25 cellular contexts compared by ENCODE assay signal in genomic region chr18:33558529-33558928, GRCh38. TPM values are rescaled to one million over a fixed set of nuclear protein-coding genes. Genes with fewer than 3 reads are reported as not detected.
"Had no signal": no experiment of that assay in that cellular context is flagged by ENCODE, and none has a peak within 500 bp of the region (broad histone marks: within the 10 kb centered on the region; RNA-seq: fewer than 3 reads in every experiment).

No MANE protein-coding gene starts in this region.

- ATAC-seq: activated CD8-positive, alpha-beta memory T cell treated with anti-CD3 and anti-CD28 coated beads, Interleukin-2, amount 10 ng/mL, durations not matched to agents 7 days and 5 days; activated CD8-positive, alpha-beta T cell treated with anti-CD3 and anti-CD28 coated beads, Interleukin-2, amount 10 ng/mL, durations not matched to agents 7 days and 5 days; activated naive CD8-positive, alpha-beta T cell treated with anti-CD3 and anti-CD28 coated beads, Interleukin-2, amount 50 U/mL, for 24 hours; gastroesophageal sphincter; left lung; right lobe of liver; stimulated activated memory B cell treated with anti-CD40 and anti-IgM and Interleukin-4, amounts not matched to agents 10 μg/mL and 1 μg/mL and 100 μg/mL, for 72 hours; stimulated activated naive CD8-positive, alpha-beta T cell treated with anti-CD3 and anti-CD28 coated beads, Interleukin-15, amount 100 ng/mL, for 72 hours had no signal

- H3K4me3 Mint-ChIP-seq: activated B cell treated with CpG ODN at 0.5 μM for 24 hours; activated CD8-positive, alpha-beta memory T cell treated with anti-CD3 and anti-CD28 coated beads, Interleukin-2, amount 10 ng/mL, durations not matched to agents 7 days and 5 days; activated CD8-positive, alpha-beta T cell treated with anti-CD3 and anti-CD28 coated beads, Interleukin-2, amount 10 ng/mL, durations not matched to agents 7 days and 5 days; activated naive CD4-positive, alpha-beta T cell treated with anti-CD3 and anti-CD28 coated beads, Interleukin-2, amount 50 U/mL, for 24 hours; activated naive CD8-positive, alpha-beta T cell treated with anti-CD3 and anti-CD28 coated beads, Interleukin-2, amount 50 U/mL, for 24 hours; dendritic cell treated with granulocyte-macrophage colony-stimulating factor and Interleukin-4, amounts not matched to agents 40 ng/mL and 50 ng/mL, for 4 days; nephron progenitor cell; stimulated activated memory B cell treated with anti-CD40 and anti-IgM and Interleukin-4, amounts not matched to agents 10 μg/mL and 1 μg/mL and 100 μg/mL, for 72 hours; stimulated activated naive CD8-positive, alpha-beta T cell treated with anti-CD3 and anti-CD28 coated beads, Interleukin-15, amount 100 ng/mL, for 72 hours; T-helper 2 cell treated with Interferon-gamma antibody and Interleukin-4, amounts not matched to agents 5 μg/mL and 100 μg/mL, for 36 hours had no signal

- DNase-seq: activated B cell treated with CpG ODN at 0.5 μM for 24 hours; activated CD8-positive, alpha-beta memory T cell treated with anti-CD3 and anti-CD28 coated beads, Interleukin-2, amount 10 ng/mL, durations not matched to agents 7 days and 5 days; activated CD8-positive, alpha-beta T cell treated with anti-CD3 and anti-CD28 coated beads, Interleukin-2, amount 10 ng/mL, durations not matched to agents 7 days and 5 days; activated naive CD8-positive, alpha-beta T cell treated with anti-CD3 and anti-CD28 coated beads, Interleukin-2, amount 50 U/mL, for 24 hours; activated T-cell treated with anti-CD3 and anti-CD28 coated beads, Interleukin-2, amount 50 U/mL, for 48 hours; amygdala; central memory CD4-positive, alpha-beta T cell; head of caudate nucleus; hippocampal formation; kidney; left lung; nephron progenitor cell; right lobe of liver; stimulated activated CD4-positive, alpha-beta T cell treated with anti-CD3 and anti-CD28 coated beads, Interleukin-4, amount 100 ng/mL, for 24 hours; stimulated activated naive CD8-positive, alpha-beta T cell treated with anti-CD3 and anti-CD28 coated beads, Interleukin-15, amount 100 ng/mL, for 72 hours; substantia nigra; T-helper 1 cell; upper lobe of left lung had no signal

- H3K36me3 Mint-ChIP-seq: activated CD8-positive, alpha-beta memory T cell treated with anti-CD3 and anti-CD28 coated beads, Interleukin-2, amount 10 ng/mL, durations not matched to agents 7 days and 5 days; activated naive CD4-positive, alpha-beta T cell treated with anti-CD3 and anti-CD28 coated beads, Interleukin-2, amount 50 U/mL, for 24 hours; stimulated activated memory B cell treated with anti-CD40 and anti-IgM and Interleukin-4, amounts not matched to agents 10 μg/mL and 1 μg/mL and 100 μg/mL, for 72 hours had no signal

- H3K9me3 Mint-ChIP-seq: activated B cell treated with CpG ODN at 0.5 μM for 24 hours; activated T-helper 2 cell treated with anti-CD3 and anti-CD28 coated beads, Interferon-gamma antibody, Interleukin-2, Interleukin-4, amounts not matched to agents 10 μg/mL and 5 μg/mL and 100 μg/mL, durations not matched to agents 14 hours and 24 hours and 36 hours; dendritic cell treated with granulocyte-macrophage colony-stimulating factor and Interleukin-4, amounts not matched to agents 40 ng/mL and 50 ng/mL, for 4 days; nephron progenitor cell; stimulated activated memory B cell treated with anti-CD40 and anti-IgM and Interleukin-4, amounts not matched to agents 10 μg/mL and 1 μg/mL and 100 μg/mL, for 72 hours; T-helper 2 cell treated with Interferon-gamma antibody and Interleukin-4, amounts not matched to agents 5 μg/mL and 100 μg/mL, for 36 hours had no signal

- H3K27ac Mint-ChIP-seq: activated B cell treated with CpG ODN at 0.5 μM for 24 hours; activated CD8-positive, alpha-beta memory T cell treated with anti-CD3 and anti-CD28 coated beads, Interleukin-2, amount 10 ng/mL, durations not matched to agents 7 days and 5 days; activated CD8-positive, alpha-beta T cell treated with anti-CD3 and anti-CD28 coated beads, Interleukin-2, amount 10 ng/mL, durations not matched to agents 7 days and 5 days; activated naive CD4-positive, alpha-beta T cell treated with anti-CD3 and anti-CD28 coated beads, Interleukin-2, amount 50 U/mL, for 24 hours; activated naive CD8-positive, alpha-beta T cell treated with anti-CD3 and anti-CD28 coated beads, Interleukin-2, amount 50 U/mL, for 24 hours; activated T-helper 2 cell treated with anti-CD3 and anti-CD28 coated beads, Interferon-gamma antibody, Interleukin-2, Interleukin-4, amounts not matched to agents 10 μg/mL and 5 μg/mL and 100 μg/mL, durations not matched to agents 14 hours and 24 hours and 36 hours; dendritic cell treated with granulocyte-macrophage colony-stimulating factor and Interleukin-4, amounts not matched to agents 40 ng/mL and 50 ng/mL, for 4 days; nephron progenitor cell; progenitor cell of endocrine pancreas; stimulated activated memory B cell treated with anti-CD40 and anti-IgM and Interleukin-4, amounts not matched to agents 10 μg/mL and 1 μg/mL and 100 μg/mL, for 72 hours; stimulated activated naive CD8-positive, alpha-beta T cell treated with anti-CD3 and anti-CD28 coated beads, Interleukin-15, amount 100 ng/mL, for 72 hours; T-helper 2 cell treated with Interferon-gamma antibody and Interleukin-4, amounts not matched to agents 5 μg/mL and 100 μg/mL, for 36 hours had no signal

- H3K27me3 Mint-ChIP-seq: activated B cell treated with CpG ODN at 0.5 μM for 24 hours; activated CD8-positive, alpha-beta memory T cell treated with anti-CD3 and anti-CD28 coated beads, Interleukin-2, amount 10 ng/mL, durations not matched to agents 7 days and 5 days; activated naive CD4-positive, alpha-beta T cell treated with anti-CD3 and anti-CD28 coated beads, Interleukin-2, amount 50 U/mL, for 24 hours; activated naive CD8-positive, alpha-beta T cell treated with anti-CD3 and anti-CD28 coated beads, Interleukin-2, amount 50 U/mL, for 24 hours; dendritic cell treated with granulocyte-macrophage colony-stimulating factor and Interleukin-4, amounts not matched to agents 40 ng/mL and 50 ng/mL, for 4 days; progenitor cell of endocrine pancreas; stimulated activated memory B cell treated with anti-CD40 and anti-IgM and Interleukin-4, amounts not matched to agents 10 μg/mL and 1 μg/mL and 100 μg/mL, for 72 hours; stimulated activated naive CD8-positive, alpha-beta T cell treated with anti-CD3 and anti-CD28 coated beads, Interleukin-15, amount 100 ng/mL, for 72 hours had no signal

- H3K4me1 Mint-ChIP-seq: activated B cell treated with CpG ODN at 0.5 μM for 24 hours; activated CD8-positive, alpha-beta memory T cell treated with anti-CD3 and anti-CD28 coated beads, Interleukin-2, amount 10 ng/mL, durations not matched to agents 7 days and 5 days; activated naive CD4-positive, alpha-beta T cell treated with anti-CD3 and anti-CD28 coated beads, Interleukin-2, amount 50 U/mL, for 24 hours; activated naive CD8-positive, alpha-beta T cell treated with anti-CD3 and anti-CD28 coated beads, Interleukin-2, amount 50 U/mL, for 24 hours; stimulated activated memory B cell treated with anti-CD40 and anti-IgM and Interleukin-4, amounts not matched to agents 10 μg/mL and 1 μg/mL and 100 μg/mL, for 72 hours; stimulated activated naive CD8-positive, alpha-beta T cell treated with anti-CD3 and anti-CD28 coated beads, Interleukin-15, amount 100 ng/mL, for 72 hours had no signal

RNA-seq across cellular contexts. Expression of gene ASXL3, which starts 19.5 kb away (rescaled TPM):
- total RNA-seq: activated B cell treated with CpG ODN at 0.5 μM for 24 hours; activated CD8-positive, alpha-beta memory T cell treated with anti-CD3 and anti-CD28 coated beads, Interleukin-2, amount 10 ng/mL, durations not matched to agents 7 days and 5 days; activated CD8-positive, alpha-beta T cell treated with anti-CD3 and anti-CD28 coated beads, Interleukin-2, amount 10 ng/mL, durations not matched to agents 7 days and 5 days; activated T-helper 2 cell treated with anti-CD3 and anti-CD28 coated beads, Interferon-gamma antibody, Interleukin-2, Interleukin-4, amounts not matched to agents 10 μg/mL and 5 μg/mL and 100 μg/mL, durations not matched to agents 14 hours and 24 hours and 36 hours had no signal
